Comparison of ENCODE assay signal across 11 cellular contexts in genomic region chr13:52162279-52163101, GRCh38. TPM values are rescaled to one million over a fixed set of nuclear protein-coding genes. Genes with fewer than 3 reads are reported as not detected.
A peak's percentile ranks its signal among the peaks of the same experiment; 100 is the strongest.
DNase-seq lines count a peak whose midpoint lies in the region; ATAC-seq and TF ChIP-seq lines count a peak whose summit lies in the region.
"Had no signal": no experiment of that assay in that cellular context is flagged by ENCODE, and none has a peak within 500 bp of the region (broad histone marks: within the 10 kb centered on the region; RNA-seq: fewer than 3 reads in every experiment).

No MANE protein-coding gene starts in this region.

- DNase-seq in HCEC 1CT (peak; percentile 51), T-helper 17 cell (no peak), fibroblast of villous mesenchyme (ENCODE audit: low read depth) (peak; percentile 59), progenitor cell of endocrine pancreas (ENCODE audit: low spot score, unreplicated experiment) (no peak), SK-N-DZ (ENCODE audit: low spot score) (no peak), trophoblast cell (no peak)
- DNase-seq: cortex of kidney had no signal

- ATAC-seq in T-helper 17 cell (no peak), HG03439 (IDR thresholded peaks at IDR 0.05; ENCODE audit: unreplicated experiment) (no peak), HG02970 (IDR thresholded peaks at IDR 0.05; ENCODE audit: low FRiP score, unreplicated experiment) (no peak)
- ATAC-seq: stimulated activated effector memory CD8-positive, alpha-beta T cell treated with anti-CD3 and anti-CD28 coated beads, Interleukin-12 subunit alpha, Interleukin-12 subunit beta, amount 100 ng/mL, for 72 hours had no signal

- H3K4ac ChIP-seq in trophoblast cell (ENCODE audit: low read depth, low read length), result no peak overlapping the region

- no peaks in the 10 kb centered on the region for H3K4me1 ChIP-seq in trophoblast cell (ENCODE audit: control insufficient read depth in 1 of 2, insufficient read depth in 2 of 2, low read length in 2 of 2)

- H2AFZ ChIP-seq in trophoblast cell (ENCODE audit: insufficient read depth, low read length, poor library complexity), result no peak overlapping the region

- H3K27me3 Mint-ChIP-seq in T-helper 17 cell, result no peaks in the 10 kb centered on the region
- H3K27me3 Mint-ChIP-seq in progenitor cell of endocrine pancreas, result no peaks in the 10 kb centered on the region

- no peak overlapping the region for H3K4me3 Mint-ChIP-seq in T-helper 17 cell
- no peak overlapping the region for H3K4me3 Mint-ChIP-seq in progenitor cell of endocrine pancreas (ENCODE audit: low read depth)
- H3K4me3 Mint-ChIP-seq: stimulated activated effector memory CD8-positive, alpha-beta T cell treated with anti-CD3 and anti-CD28 coated beads, Interleukin-12 subunit alpha, Interleukin-12 subunit beta, amount 100 ng/mL, for 72 hours had no signal

- no peak overlapping the region for H4K91ac ChIP-seq in trophoblast cell (ENCODE audit: low read depth, low read length)

- TF ChIP-seq CTCF in fibroblast of villous mesenchyme (IDR thresholded peaks at IDR 0.05; ENCODE audit: insufficient read depth, low read depth, low read length), result no peak
- no peak for TF ChIP-seq CTCF in progenitor cell of endocrine pancreas (IDR thresholded peaks at IDR 0.05; ENCODE audit: unreplicated experiment)

- no peak overlapping the region for H3K4me2 ChIP-seq in trophoblast cell (ENCODE audit: low read length)

- H3K27ac ChIP-seq in trophoblast cell (ENCODE audit: low read depth, low read length), result no peak overlapping the region

- H3K14ac ChIP-seq in trophoblast cell (ENCODE audit: low read length), result no peak overlapping the region

- H3K9ac ChIP-seq in trophoblast cell (ENCODE audit: low read length), result no peak overlapping the region

- H3K36me3 Mint-ChIP-seq in T-helper 17 cell (ENCODE audit: low read depth) (no peaks in the 10 kb centered on the region), progenitor cell of endocrine pancreas (ENCODE audit: insufficient read depth) (peaks cover 14% of the 10 kb centered on the region)

- H3K23ac ChIP-seq in trophoblast cell (ENCODE audit: low read length), result no peak overlapping the region

- H3K27me3 ChIP-seq in trophoblast cell (ENCODE audit: insufficient read depth, low read length), result no peaks in the 10 kb centered on the region

- WGBS in trophoblast cell (ENCODE audit: extremely low coverage, insufficient coverage, insufficient read length), result no CpG with 5 or more reads among the region's 5 CpGs

- no peak overlapping the region for H4K12ac ChIP-seq in trophoblast cell (ENCODE audit: low read depth, low read length)

- H2BK5ac ChIP-seq in trophoblast cell (ENCODE audit: low read depth, low read length, poor library complexity), result no peak overlapping the region

- H3K79me1 ChIP-seq in trophoblast cell (ENCODE audit: low read length), result peaks cover 4% of the 10 kb centered on the region

- no peak overlapping the region for H3K18ac ChIP-seq in trophoblast cell (ENCODE audit: low read length)

- H2BK120ac ChIP-seq in trophoblast cell (ENCODE audit: insufficient read depth, low read length, poor library complexity), result no peak overlapping the region

- H3K4me3 ChIP-seq in fibroblast of villous mesenchyme (ENCODE audit: low read depth, low read length) (no peak overlapping the region), trophoblast cell (ENCODE audit: low read depth, low read length) (no peak overlapping the region)
- H3K4me3 ChIP-seq: skin epidermis had no signal

- H3K36me3 ChIP-seq in trophoblast cell (ENCODE audit: control insufficient read depth in 1 of 2, insufficient read depth in 2 of 2, low read length in 2 of 2), result peaks cover 4 to 6% of the 10 kb centered on the region in 2 experiments

- peaks cover 4% of the 10 kb centered on the region for H3K9me3 Mint-ChIP-seq in progenitor cell of endocrine pancreas (ENCODE audit: low read depth)
- H3K9me3 Mint-ChIP-seq: stimulated activated effector memory CD8-positive, alpha-beta T cell treated with anti-CD3 and anti-CD28 coated beads, Interleukin-12 subunit alpha, Interleukin-12 subunit beta, amount 100 ng/mL, for 72 hours had no signal

- H3K27ac Mint-ChIP-seq in T-helper 17 cell (peak overlapping the region; percentile 62), progenitor cell of endocrine pancreas (peak overlapping the region; percentile 39)
- H3K27ac Mint-ChIP-seq: stimulated activated effector memory CD8-positive, alpha-beta T cell treated with anti-CD3 and anti-CD28 coated beads, Interleukin-12 subunit alpha, Interleukin-12 subunit beta, amount 100 ng/mL, for 72 hours had no signal

- H2AK5ac ChIP-seq in trophoblast cell (ENCODE audit: low read length), result no peak overlapping the region

- peaks cover 4% of the 10 kb centered on the region for H3K79me2 ChIP-seq in trophoblast cell (ENCODE audit: control insufficient read depth, insufficient read depth, low read length, poor library complexity)

- no peak overlapping the region for H4K8ac ChIP-seq in trophoblast cell (ENCODE audit: low read depth, low read length)

- no peak overlapping the region for H2BK12ac ChIP-seq in trophoblast cell (ENCODE audit: low read length)

- H3K9me3 ChIP-seq in T-helper 17 cell (ENCODE audit: control insufficient read depth, low read length, poor library complexity, severe bottlenecking) (no peaks in the 10 kb centered on the region), trophoblast cell (ENCODE audit: insufficient read depth, low read depth, low read length) (no peaks in the 10 kb centered on the region)

- H3K4me1 Mint-ChIP-seq in T-helper 17 cell (peaks cover 12% of the 10 kb centered on the region), progenitor cell of endocrine pancreas (ENCODE audit: low read depth) (peaks cover 58% of the 10 kb centered on the region)

RNA-seq across cellular contexts. Expression of gene NEK3, which starts 3.1 kb away (rescaled TPM):
- 1 to 10 TPM; 6.8 to 8.5 TPM for total RNA-seq in T-helper 17 cell
- total RNA-seq in fibroblast of villous mesenchyme, result 9.1 and 10.3 TPM in 2 replicates
- 26.3 and 28.1 TPM in 2 replicates for total RNA-seq in progenitor cell of endocrine pancreas
- polyA plus RNA-seq in SK-N-DZ (2014; cell fraction: cytosol; rRNA removed), result 19.5 and 28.7 TPM in 2 replicates
- 56.7 and 57.4 TPM in 2 replicates for polyA plus RNA-seq in SK-N-DZ (2014; cell fraction: nucleus; rRNA removed)
- polyA plus RNA-seq in trophoblast cell (2013), result 15.5 and 17.9 TPM in 2 replicates

RNA-seq across cellular contexts. Expression of gene NEK5, which starts 33.6 kb away (rescaled TPM):
- total RNA-seq in T-helper 17 cell (not detected), fibroblast of villous mesenchyme (under 0.01 TPM in 2 replicates), progenitor cell of endocrine pancreas (1.4 and 1.7 TPM in 2 replicates)
- not detected in 2 replicates for polyA plus RNA-seq in SK-N-DZ (2014; cell fraction: cytosol; rRNA removed)
- not detected in 2 replicates for polyA plus RNA-seq in SK-N-DZ (2014; cell fraction: nucleus; rRNA removed)
- polyA plus RNA-seq in trophoblast cell (2013), result 0.47 and 0.50 TPM in 2 replicates

Comparison
In these comparisons a context has a peak if more than half of its experiments do, and no peak if none do; other contexts are left out.
1. DNase-seq: peak in HCEC 1CT (single experiment) and fibroblast of villous mesenchyme (single experiment); none in T-helper 17 cell (0 of 3), progenitor cell of endocrine pancreas (single experiment), SK-N-DZ (single experiment) and trophoblast cell (0 of 2).